In the genomic region with DNA sequence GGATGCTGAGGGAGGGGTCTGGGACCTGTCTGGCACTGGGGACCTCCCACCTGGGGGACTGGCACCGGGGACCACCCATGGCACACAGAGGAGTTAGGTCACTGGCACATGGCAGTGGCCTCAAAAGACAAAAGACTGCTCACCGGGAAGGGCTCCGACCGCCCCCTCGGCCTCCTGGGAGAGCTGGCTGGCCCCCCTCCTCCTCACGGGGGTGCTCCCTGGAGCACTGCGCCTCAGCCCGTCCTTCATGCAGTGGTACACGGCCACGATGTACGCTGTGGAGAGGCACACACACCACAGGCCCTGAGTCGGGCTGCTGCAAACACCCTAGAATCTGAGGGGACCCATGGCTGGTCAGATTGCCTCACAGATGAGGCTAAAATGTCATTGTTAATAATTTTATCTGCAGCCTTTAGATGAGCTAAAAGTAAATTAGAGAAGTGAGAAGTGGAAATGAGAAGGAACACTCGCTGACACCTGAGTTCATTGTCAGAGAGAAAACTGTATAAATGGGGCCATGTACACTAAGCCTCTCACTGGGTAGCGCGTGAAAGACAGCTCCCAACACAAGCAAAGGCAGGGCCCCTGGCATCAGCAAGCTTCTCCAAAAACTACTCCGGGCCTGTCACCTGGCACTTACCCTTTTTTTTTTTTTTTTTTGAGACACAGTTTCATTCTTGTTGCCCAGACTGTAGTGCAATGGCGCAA, we compare ENCODE assay signal across 19 cellular contexts. TPM values are rescaled to one million over a fixed set of nuclear protein-coding genes. Genes with fewer than 3 reads are reported as not detected.
DNase-seq lines count a peak whose midpoint lies in the region; ATAC-seq, FAIRE-seq and TF ChIP-seq lines count a peak whose summit lies in the region.
"Had no signal": no experiment of that assay in that cellular context is flagged by ENCODE, and none has a peak within 500 bp of the region (broad histone marks: within the 10 kb centered on the region; RNA-seq: fewer than 3 reads in every experiment).

No MANE protein-coding gene starts in this region.

- no peaks in the 10 kb centered on the region for H4K20me1 ChIP-seq in OCI-LY3 (ENCODE audit: insufficient read depth, low read length)

- peak; percentile 71 for ATAC-seq in GM18511 (IDR thresholded peaks at IDR 0.05; ENCODE audit: unreplicated experiment)

- H3K4me3 Mint-ChIP-seq in MCF 10A (ENCODE audit: unreplicated experiment), result no peak overlapping the region
- H3K4me3 Mint-ChIP-seq: H9 had no signal

- H3K36me3 ChIP-seq in OCI-LY3 (replicated peaks; ENCODE audit: low read depth, low read length), result peaks cover 75% of the 10 kb centered on the region
- peaks cover 0 to 78% (median 32%) of the 10 kb centered on the region in 4 donors for H3K36me3 ChIP-seq in sigmoid colon

- WGBS in sigmoid colon, 2 donors, result 82 to 97% methylated on average over 17 of the region's 17 CpGs

- H3K9ac ChIP-seq in OCI-LY3 (ENCODE audit: low read length), result peak overlapping the region; percentile 76; the same call in 1 of the 2 replicates

- no peaks in the 10 kb centered on the region for H3K27me3 ChIP-seq in OCI-LY3 (ENCODE audit: low read depth, low read length)
- no peaks in the 10 kb centered on the region for H3K27me3 ChIP-seq in sigmoid colon

- H2AFZ ChIP-seq in OCI-LY3 (ENCODE audit: low read depth, low read length), result no peak overlapping the region

- H3K27me3 Mint-ChIP-seq in MCF 10A (ENCODE audit: insufficient read depth, unreplicated experiment), result no peaks in the 10 kb centered on the region

- no peak for TF ChIP-seq EP300 in sigmoid colon (IDR thresholded peaks at IDR 0.05)

- peak overlapping the region; percentile 99 for H3K27ac ChIP-seq in OCI-LY3 (ENCODE audit: low read length)
- H3K27ac ChIP-seq in sigmoid colon, result no peak overlapping the region

- H3K27ac Mint-ChIP-seq in MCF 10A (ENCODE audit: low read depth, unreplicated experiment), result no peak overlapping the region
- H3K27ac Mint-ChIP-seq: H9 had no signal

- POLR2A ChIA-PET in MCF 10A (lab: Yijun Ruan, JAX), result interaction anchor here (1.1 kb wide), 1 partner anchor 11 kb away, joined by 4 read pairs; no protein-coding TSS in a partner anchor

- no peak for TF ChIP-seq POLR2A in sigmoid colon (IDR thresholded peaks at IDR 0.05)
- no peak for TF ChIP-seq POLR2A in GM12892 (IDR thresholded peaks at IDR 0.05; ENCODE audit: low read depth, low read length)

- no TSS peak for BruUV-seq in MCF 10A (replicated peaks; lab: Mats Ljungman, UMichigan)

- peak overlapping the region; percentile 94 for H3K4me2 ChIP-seq in OCI-LY3 (ENCODE audit: low read length)

- FAIRE-seq in GM12892 (lab: Jason Lieb, UNC), result no peak
- FAIRE-seq: A204.1, GM18507 had no signal

- TF ChIP-seq CTCF in OCI-LY3 (IDR thresholded peaks at IDR 0.05; ENCODE audit: low read depth, low read length), result no peak
- no peak for TF ChIP-seq CTCF in sigmoid colon (IDR thresholded peaks at IDR 0.05)
- no peak for TF ChIP-seq CTCF in MCF 10A (IDR thresholded peaks at IDR 0.05; ENCODE audit: unreplicated experiment)

- peak overlapping the region; percentile 47 for H3K4me3 ChIP-seq in OCI-LY3 (ENCODE audit: low read length)
- H3K4me3 ChIP-seq in sigmoid colon, result no peak overlapping the region

- H3K9me3 ChIP-seq in OCI-LY3 (ENCODE audit: insufficient read depth, low read length), result no peaks in the 10 kb centered on the region
- H3K9me3 ChIP-seq in sigmoid colon, result no peaks in the 10 kb centered on the region

- no peaks in the 10 kb centered on the region for H3K4me1 Mint-ChIP-seq in MCF 10A (ENCODE audit: insufficient read depth, unreplicated experiment)

- peaks cover 49% of the 10 kb centered on the region for H3K36me3 Mint-ChIP-seq in MCF 10A (ENCODE audit: insufficient read depth, unreplicated experiment)

- intact Hi-C loops in sigmoid colon (cut with DNase I) (no loop called here), MCF 10A (cut with micrococcal nuclease) (no loop called here)

- DNase-seq in iPS-NIHi11 (ENCODE audit: low spot score) (peak; percentile 4), sigmoid colon (peak; percentile 60), MCF 10A (ENCODE audit: unreplicated experiment) (no peak), NCI-H2029 treated with DMSO at 0.1 percent for 48 hours (lab: John Stamatoyannopoulos, UW) (no peak), GM12892 (ENCODE audit: insufficient read length) (no peak)
- DNase-seq: C1 segment of cervical spinal cord, DMS79 treated with DMSO at 0.1 percent for 48 hours, H9, KG1, NCI-H1436 treated with DMSO at 0.1 percent for 48 hours, NCI-H2081, NCI-H510A treated with DMSO at 0.1 percent for 48 hours, NCI-H82 had no signal

- no peaks in the 10 kb centered on the region for H3K9me3 Mint-ChIP-seq in MCF 10A (ENCODE audit: unreplicated experiment)
- H3K9me3 Mint-ChIP-seq: H9 had no signal

- CTCF ChIA-PET in MCF 10A (lab: Yijun Ruan, JAX), result interaction anchor here (0.5 to 0.7 kb wide), 4 partner anchors 12 to 479 kb away, joined by 3 to 4 read pairs (median 3); no protein-coding TSS in a partner anchor

- H3K4me1 ChIP-seq in OCI-LY3 (ENCODE audit: low read length) (peaks cover 46% of the 10 kb centered on the region), sigmoid colon (no peaks in the 10 kb centered on the region)

- H3K79me2 ChIP-seq in OCI-LY3 (ENCODE audit: low read length), result no peaks in the 10 kb centered on the region; the same call in 1 of the 2 replicates

RNA-seq across cellular contexts. Expression of gene P2RX2, which starts 14.1 kb away (rescaled TPM):
- total RNA-seq in sigmoid colon (1 to 10 TPM in 1 of 4 donors, under 1 TPM in 2, not detected in 1; 0.16 to 1.4 (median 0.36) TPM), MCF 10A (2022) (not detected in 2 replicates)
- polyA plus RNA-seq in sigmoid colon, result under 1 TPM in 2 of 3 donors, not detected in 1; 0.36 to 0.60 TPM
- not detected for polyA plus RNA-seq in GM12892 (2012; ENCODE audit: missing spikeins)
- total RNA-seq: SK-MEL-5 had no signal

RNA-seq across cellular contexts. Expression of gene LRCOL1, which starts 22.3 kb away (rescaled TPM):
- total RNA-seq in sigmoid colon (1 to 10 TPM in 1 of 4 donors, under 1 TPM in 1, not detected in 2; 0.49 to 1.4 TPM), MCF 10A (2022) (not detected in 2 replicates)
- under 1 TPM in 1 of 3 donors, not detected in 2; 0.55 TPM for polyA plus RNA-seq in sigmoid colon
- polyA plus RNA-seq in GM12892 (2012; ENCODE audit: missing spikeins), result not detected
- total RNA-seq: G401, H9, SK-MEL-5 had no signal

RNA-seq across cellular contexts. Expression of gene POLE, which starts 54.5 kb away (rescaled TPM):
- total RNA-seq in sigmoid colon, result 10 to 100 TPM; 12.5 to 37.4 (median 34.0) TPM
- polyA plus RNA-seq in sigmoid colon, result 10 to 100 TPM; 11.1 to 33.5 (median 15.6) TPM
- 36.3 and 40.4 TPM in 2 replicates for total RNA-seq in MCF 10A (2022)
- 46.0 TPM for polyA plus RNA-seq in GM12892 (2012; ENCODE audit: missing spikeins)

RNA-seq across cellular contexts. Expression of gene PXMP2, which starts 54.7 kb away (rescaled TPM):
- total RNA-seq in sigmoid colon, result 10 to 100 TPM; 19.4 to 46.4 (median 42.8) TPM
- 100 to 1,000 TPM in 1 of 3 donors, 10 to 100 TPM in 2; 41.6 to 127 (median 85.9) TPM for polyA plus RNA-seq in sigmoid colon
- total RNA-seq in MCF 10A (2022), result 23.8 and 28.1 TPM in 2 replicates
- polyA plus RNA-seq in GM12892 (2012; ENCODE audit: missing spikeins), result 50.6 TPM

Comparison
In these comparisons a context has a peak if more than half of its experiments do, and no peak if none do; other contexts are left out.
1. DNase-seq: peak in iPS-NIHi11 (single experiment) and sigmoid colon (single experiment); none in MCF 10A (single experiment), NCI-H2029 treated with DMSO at 0.1 percent for 48 hours (single experiment) and GM12892 (single experiment).